10 cellular contexts compared by ENCODE assay signal in the genomic region with DNA sequence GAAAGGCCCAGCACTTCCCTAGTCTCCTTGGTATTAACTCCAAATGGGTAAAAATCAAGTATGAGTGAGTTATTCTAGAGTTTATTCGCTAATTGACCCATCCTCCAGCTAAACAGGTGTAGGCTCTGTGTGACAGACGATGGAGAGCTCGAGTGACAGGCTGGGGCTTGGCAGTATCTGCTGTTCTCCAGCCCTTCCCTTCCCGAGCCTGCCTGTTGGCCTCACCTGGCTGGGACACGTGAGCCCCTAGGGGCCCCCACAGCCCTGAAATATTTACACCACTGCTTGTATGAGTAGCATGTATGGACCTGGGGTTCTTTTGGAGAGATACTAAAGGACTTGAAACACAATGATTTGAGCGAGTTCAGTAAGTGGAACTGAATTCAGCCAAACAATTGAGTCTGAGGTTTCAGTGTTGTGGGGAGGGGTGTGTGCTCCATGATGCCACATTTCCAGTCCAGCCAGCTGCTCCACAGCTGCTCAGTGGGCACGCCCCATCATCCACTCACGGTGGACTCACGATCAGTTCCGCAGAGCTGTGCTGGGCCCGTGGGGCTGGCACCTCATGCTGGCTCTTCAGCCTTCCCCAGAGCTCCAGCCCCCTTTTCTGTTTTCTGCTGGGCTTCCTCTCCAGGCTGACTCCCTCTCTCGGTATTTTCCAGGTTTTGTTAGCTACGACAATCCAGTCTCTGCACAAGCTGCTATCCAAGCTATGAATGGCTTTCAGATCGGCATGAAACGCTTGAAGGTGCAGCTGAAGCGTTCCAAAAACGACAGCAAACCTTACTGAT.
DNase-seq lines count a peak whose midpoint lies in the region; ATAC-seq and TF ChIP-seq lines count a peak whose summit lies in the region.
"Had no signal": no experiment of that assay in that cellular context is flagged by ENCODE, and none has a peak within 500 bp of the region (broad histone marks: within the 10 kb centered on the region; RNA-seq: fewer than 3 reads in every experiment).

No MANE protein-coding gene starts in this region.

- no peak for TF ChIP-seq EP300 in neural cell (conservative IDR thresholded peaks at IDR 0.05; ENCODE audit: poor library complexity, severe bottlenecking)

- no peak overlapping the region for H3K9ac ChIP-seq in neural cell (ENCODE audit: low read length)

- H3K9me3 Mint-ChIP-seq in CD14-positive monocyte, result no peaks in the 10 kb centered on the region
- H3K9me3 Mint-ChIP-seq in effector memory CD8-positive, alpha-beta T cell, result no peaks in the 10 kb centered on the region

- no peaks in the 10 kb centered on the region for H4K20me1 ChIP-seq in neural cell (ENCODE audit: insufficient read depth)

- no peak for ATAC-seq in effector memory CD8-positive, alpha-beta T cell (replicated peaks)
- no peak for ATAC-seq in GM19035 (IDR thresholded peaks at IDR 0.05; ENCODE audit: unreplicated experiment)
- ATAC-seq in HG02981 (IDR thresholded peaks at IDR 0.05; ENCODE audit: unreplicated experiment), result no peak
- no peak for ATAC-seq in HG03175 (IDR thresholded peaks at IDR 0.05; ENCODE audit: unreplicated experiment)

- no peak for TF ChIP-seq RAD21 in neural cell (conservative IDR thresholded peaks at IDR 0.05)

- H3K4me3 Mint-ChIP-seq in CD14-positive monocyte, result no peak overlapping the region
- H3K4me3 Mint-ChIP-seq in effector memory CD8-positive, alpha-beta T cell, result peak overlapping the region in 1 of 2 donors; percentile 27

- peaks cover 0 to 3% (median 0%) of the 10 kb centered on the region in 3 donors for H3K27me3 Mint-ChIP-seq in CD14-positive monocyte (ENCODE audit: low read depth in 3 of 3)
- H3K27me3 Mint-ChIP-seq in effector memory CD8-positive, alpha-beta T cell, result no peaks in the 10 kb centered on the region

- no peaks in the 10 kb centered on the region for H3K9me2 ChIP-seq in neural cell (ENCODE audit: insufficient read depth, low read length)

- no peaks in the 10 kb centered on the region for H3F3A ChIP-seq in neural cell (ENCODE audit: insufficient read depth, low read length, poor library complexity, severe bottlenecking)

- peak overlapping the region; percentile 71 for H3K27ac ChIP-seq in neural cell (ENCODE audit: low read length)

- DNase-seq in CD14-positive monocyte (ENCODE audit: low spot score) (no peak), NCI-H2107 treated with DMSO at 0.1 percent for 48 hours (lab: John Stamatoyannopoulos, UW; ENCODE audit: unreplicated experiment) (peak; percentile 37), NCI-H524 treated with DMSO at 0.1 percent for 48 hours (lab: John Stamatoyannopoulos, UW) (no peak)
- no peak for DNase-seq in effector memory CD8-positive, alpha-beta T cell
- DNase-seq: Calu3, NCI-H1436 treated with DMSO at 0.1 percent for 48 hours had no signal

- TF ChIP-seq CTCF in CD14-positive monocyte (IDR thresholded peaks at IDR 0.05) (no peak), neural cell (IDR thresholded peaks at IDR 0.05; ENCODE audit: poor library complexity, severe bottlenecking) (no peak)

- H3K79me2 ChIP-seq in neural cell (replicated peaks; ENCODE audit: insufficient read depth, low read length), result no peaks in the 10 kb centered on the region

- H3K4me1 Mint-ChIP-seq in CD14-positive monocyte, result peaks cover 32% of the 10 kb centered on the region
- peaks cover 12 to 23% of the 10 kb centered on the region in 2 donors for H3K4me1 Mint-ChIP-seq in effector memory CD8-positive, alpha-beta T cell (ENCODE audit: low read depth in 2 of 2)

- no peaks in the 10 kb centered on the region for H3K9me3 ChIP-seq in neural cell (ENCODE audit: low read length)

- peaks cover 78 to 88% of the 10 kb centered on the region in 2 donors for H3K36me3 Mint-ChIP-seq in CD14-positive monocyte
- H3K36me3 Mint-ChIP-seq in effector memory CD8-positive, alpha-beta T cell (ENCODE audit: insufficient read depth), result peaks cover 98% of the 10 kb centered on the region

- H2AFZ ChIP-seq in neural cell (ENCODE audit: low read depth, low read length), result no peak overlapping the region

- no peak overlapping the region for H3K4me2 ChIP-seq in neural cell (ENCODE audit: low read length)

- peaks cover 15% of the 10 kb centered on the region for H3K36me3 ChIP-seq in neural cell (ENCODE audit: insufficient read depth, low read length)

- no peak overlapping the region for H3K4me3 ChIP-seq in neural cell (ENCODE audit: low read length)

- intact Hi-C loops in CD14-positive monocyte (cut with micrococcal nuclease), result no loop called here

- peak overlapping the region in 6 of 7 donors; percentile 61 to 86 (median 77) for H3K27ac Mint-ChIP-seq in CD14-positive monocyte
- peak overlapping the region; percentile 89 to 90 for H3K27ac Mint-ChIP-seq in effector memory CD8-positive, alpha-beta T cell

- no peaks in the 10 kb centered on the region for H3K27me3 ChIP-seq in neural cell (ENCODE audit: insufficient read depth, low read depth, low read length)

TF ChIP-seq in neural cell, 6 proteins besides CTCF, POLR2A, EP300 and RAD21:
- TF ChIP-seq, protein P1, sequence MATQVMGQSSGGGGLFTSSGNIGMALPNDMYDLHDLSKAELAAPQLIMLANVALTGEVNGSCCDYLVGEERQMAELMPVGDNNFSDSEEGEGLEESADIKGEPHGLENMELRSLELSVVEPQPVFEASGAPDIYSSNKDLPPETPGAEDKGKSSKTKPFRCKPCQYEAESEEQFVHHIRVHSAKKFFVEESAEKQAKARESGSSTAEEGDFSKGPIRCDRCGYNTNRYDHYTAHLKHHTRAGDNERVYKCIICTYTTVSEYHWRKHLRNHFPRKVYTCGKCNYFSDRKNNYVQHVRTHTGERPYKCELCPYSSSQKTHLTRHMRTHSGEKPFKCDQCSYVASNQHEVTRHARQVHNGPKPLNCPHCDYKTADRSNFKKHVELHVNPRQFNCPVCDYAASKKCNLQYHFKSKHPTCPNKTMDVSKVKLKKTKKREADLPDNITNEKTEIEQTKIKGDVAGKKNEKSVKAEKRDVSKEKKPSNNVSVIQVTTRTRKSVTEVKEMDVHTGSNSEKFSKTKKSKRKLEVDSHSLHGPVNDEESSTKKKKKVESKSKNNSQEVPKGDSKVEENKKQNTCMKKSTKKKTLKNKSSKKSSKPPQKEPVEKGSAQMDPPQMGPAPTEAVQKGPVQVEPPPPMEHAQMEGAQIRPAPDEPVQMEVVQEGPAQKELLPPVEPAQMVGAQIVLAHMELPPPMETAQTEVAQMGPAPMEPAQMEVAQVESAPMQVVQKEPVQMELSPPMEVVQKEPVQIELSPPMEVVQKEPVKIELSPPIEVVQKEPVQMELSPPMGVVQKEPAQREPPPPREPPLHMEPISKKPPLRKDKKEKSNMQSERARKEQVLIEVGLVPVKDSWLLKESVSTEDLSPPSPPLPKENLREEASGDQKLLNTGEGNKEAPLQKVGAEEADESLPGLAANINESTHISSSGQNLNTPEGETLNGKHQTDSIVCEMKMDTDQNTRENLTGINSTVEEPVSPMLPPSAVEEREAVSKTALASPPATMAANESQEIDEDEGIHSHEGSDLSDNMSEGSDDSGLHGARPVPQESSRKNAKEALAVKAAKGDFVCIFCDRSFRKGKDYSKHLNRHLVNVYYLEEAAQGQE (IDR thresholded peaks at IDR 0.05; ENCODE audit: borderline replicate concordance), result no peak
- TF ChIP-seq POLR2AphosphoS5 (IDR thresholded peaks at IDR 0.05) (no peak), TAF1 (IDR thresholded peaks at IDR 0.05; ENCODE audit: low read depth) (no peak), MXI1 (conservative IDR thresholded peaks at IDR 0.05; ENCODE audit: poor library complexity, severe bottlenecking) (no peak), SMC3 (conservative IDR thresholded peaks at IDR 0.05; ENCODE audit: poor library complexity) (no peak), EZH2 (IDR thresholded peaks at IDR 0.05; ENCODE audit: borderline replicate concordance, insufficient read depth, low read length, poor library complexity, severe bottlenecking) (no peak)
